In genomic region chr1:52595061-52595460, GRCh38 we compare ENCODE assay signal across 2 cellular contexts.
TF ChIP-seq lines count a peak whose summit lies in the region.

No MANE protein-coding gene starts in this region.

TF ChIP-seq in GM23338, 12 proteins besides CTCF, POLR2A, EP300 and RAD21:
- TF ChIP-seq POLR2AphosphoS5 (IDR thresholded peaks at IDR 0.05; ENCODE audit: low read depth) = no peak
- TF ChIP-seq ETS1 (IDR thresholded peaks at IDR 0.05) = no peak
- TF ChIP-seq ZNF114 (CRISPR knock-in tag; IDR thresholded peaks at IDR 0.05) = no peak
- no peak for TF ChIP-seq CREB1 (CRISPR knock-in tag; IDR thresholded peaks at IDR 0.05; ENCODE audit: low read depth)

TF ChIP-seq in endothelial cell of umbilical vein, 7 proteins besides CTCF, POLR2A, EP300 and RAD21:
- TF ChIP-seq MYC (IDR thresholded peaks at IDR 0.05; ENCODE audit: low read depth, low read length) (no peak), POLR2AphosphoS5 (IDR thresholded peaks at IDR 0.05; ENCODE audit: insufficient read depth, low read depth, low read length) (no peak), FOS (IDR thresholded peaks at IDR 0.05; ENCODE audit: borderline replicate concordance, insufficient read depth, low read length) (no peak), EZH2 (IDR thresholded peaks at IDR 0.05; ENCODE audit: borderline replicate concordance, low read depth, low read length, severe bottlenecking) (no peak), GATA2 (IDR thresholded peaks at IDR 0.05; ENCODE audit: insufficient read depth, insufficient read length, low read depth, low read length) (no peak), MAX (IDR thresholded peaks at IDR 0.05; ENCODE audit: insufficient read depth, insufficient read length) (no peak), JUN (IDR thresholded peaks at IDR 0.05; ENCODE audit: borderline replicate concordance, insufficient read depth, insufficient read length, low read depth) (no peak)
